Comparison of ENCODE assay signal across 8 cellular contexts in the genomic region with DNA sequence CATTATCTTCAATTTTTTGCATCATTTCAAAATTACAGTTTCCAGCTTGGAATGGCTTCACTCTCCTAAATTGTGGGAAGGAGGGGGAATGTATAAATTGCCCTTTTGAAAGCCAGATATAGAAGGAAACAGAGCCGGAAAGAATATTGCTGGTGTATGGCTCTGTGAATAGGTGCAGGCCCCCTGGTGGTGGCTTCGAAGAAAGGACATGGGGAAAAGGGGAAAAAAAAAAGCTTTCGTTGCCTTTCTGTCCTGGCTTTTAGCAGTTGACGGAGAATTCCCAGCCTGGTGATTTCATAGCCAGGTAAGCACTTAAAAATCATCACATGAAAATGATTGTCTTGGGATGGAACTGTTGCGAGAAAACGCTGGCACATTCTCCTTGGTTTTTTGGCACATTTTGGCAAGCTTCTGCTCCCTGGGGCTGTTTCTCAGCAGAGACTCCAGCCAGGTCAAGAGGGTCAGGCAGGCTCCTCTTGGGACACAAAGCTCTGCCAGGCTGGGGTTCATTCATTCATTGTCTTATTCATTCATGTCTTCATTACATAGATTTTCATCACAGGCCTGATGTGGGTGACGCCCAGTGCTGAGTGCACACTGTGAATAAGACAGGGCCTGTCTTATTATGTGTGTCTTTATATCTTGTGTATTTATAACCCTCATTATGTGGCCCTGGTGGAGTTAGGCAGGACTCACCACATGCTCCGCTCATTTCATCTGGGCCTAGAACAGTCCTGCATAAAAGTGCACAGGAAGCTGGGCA.
DNase-seq lines count a peak whose midpoint lies in the region; ATAC-seq and TF ChIP-seq lines count a peak whose summit lies in the region.

No MANE protein-coding gene starts in this region.

- H3K4me1 ChIP-seq in fibroblast of lung (ENCODE audit: control insufficient read depth, extremely low read depth, insufficient read depth, low read length), result peaks cover 9% of the 10 kb centered on the region
- H3K4me1 ChIP-seq in thyroid gland, result peaks cover 15 to 18% of the 10 kb centered on the region in 2 donors

- H2AFZ ChIP-seq in fibroblast of lung (ENCODE audit: low read length), result no peak overlapping the region

- H3K27ac ChIP-seq in fibroblast of lung (ENCODE audit: insufficient read depth, low read length) (peak overlapping the region; percentile 50), thyroid gland (peak overlapping the region; percentile 73 to 95 (median 84))

- no peaks in the 10 kb centered on the region for H3K27me3 ChIP-seq in fibroblast of lung (ENCODE audit: control insufficient read depth, insufficient read depth, low read length)
- no peaks in the 10 kb centered on the region for H3K27me3 ChIP-seq in thyroid gland

- H3K4me1 Mint-ChIP-seq in neural crest cell, result peaks cover 31% of the 10 kb centered on the region

- no peak overlapping the region for H3K4me2 ChIP-seq in fibroblast of lung (ENCODE audit: extremely low read depth, insufficient read depth, low read length)

- no peaks in the 10 kb centered on the region for H3K36me3 Mint-ChIP-seq in neural crest cell (ENCODE audit: low read depth)

- peak overlapping the region; percentile 46 for H3K27ac Mint-ChIP-seq in neural crest cell (ENCODE audit: unreplicated experiment)

- H3K36me3 ChIP-seq in fibroblast of lung (ENCODE audit: control insufficient read depth, insufficient read depth, low read length), result no peaks in the 10 kb centered on the region
- H3K36me3 ChIP-seq in thyroid gland, result peaks cover 0 to 11% of the 10 kb centered on the region in 2 donors

- peak; percentile 83 for TF ChIP-seq CTCF in GM12875 (IDR thresholded peaks at IDR 0.05; ENCODE audit: borderline replicate concordance, insufficient read depth, low read depth, low read length)
- TF ChIP-seq CTCF in fibroblast of lung (conservative IDR thresholded peaks at IDR 0.05 in 1 of 2, IDR thresholded peaks at IDR 0.05 in 1 of 2; ENCODE audit: low read depth in 1 of 2, low read length in 2 of 2), result peak; percentile 87 to 91
- peak; percentile 87 for TF ChIP-seq CTCF in neural crest cell (conservative IDR thresholded peaks at IDR 0.05)
- TF ChIP-seq CTCF in thyroid gland (IDR thresholded peaks at IDR 0.05), result peak; percentile 40 to 94 (median 83)

- no peak for ATAC-seq in HG03175 (IDR thresholded peaks at IDR 0.05; ENCODE audit: unreplicated experiment)

- no peak overlapping the region for H3K9ac ChIP-seq in fibroblast of lung (ENCODE audit: insufficient read depth, low read length)

- peak in 1 of 2 donors; percentile 16 for TF ChIP-seq POLR2A in thyroid gland (IDR thresholded peaks at IDR 0.05)

- no peak overlapping the region for H3K4me3 Mint-ChIP-seq in neural crest cell

- no peaks in the 10 kb centered on the region for H3K9me3 ChIP-seq in fibroblast of lung (ENCODE audit: control insufficient read depth, insufficient read depth, low read depth, low read length)
- H3K9me3 ChIP-seq in thyroid gland, result no peaks in the 10 kb centered on the region

- DNase-seq in AG08395 (ENCODE audit: low spot score) (peak; percentile 79), NCI-H2171 treated with DMSO at 0.1 percent for 48 hours (lab: John Stamatoyannopoulos, UW) (peak; percentile 80), fibroblast of lung (ENCODE audit: low read depth in 2 of 2) (peak; percentile 82 to 96), neural crest cell (ENCODE audit: low read depth, low spot score) (peak; percentile 36), thyroid gland (peak; percentile 77)
- DNase-seq in activated CD4-positive, alpha-beta T cell treated with anti-CD3 and anti-CD28 coated beads, Interleukin-2, amount 50 U/mL, for 1 hour, result peak; percentile 12

- H3K79me2 ChIP-seq in fibroblast of lung (ENCODE audit: control insufficient read depth, insufficient read depth, low read length), result no peaks in the 10 kb centered on the region

- H3K27me3 Mint-ChIP-seq in neural crest cell (ENCODE audit: low read depth), result no peaks in the 10 kb centered on the region

- intact Hi-C loops in thyroid gland (cut with DNase I), result no loop called here

- 24 to 26% methylated on average over 8 of the region's 8 CpGs for WGBS in thyroid gland, 2 donors

- H4K20me1 ChIP-seq in fibroblast of lung (ENCODE audit: control insufficient read depth, extremely low read depth, insufficient read depth, low read length), result no peaks in the 10 kb centered on the region

- H3K9me3 Mint-ChIP-seq in neural crest cell, result no peaks in the 10 kb centered on the region

- H3K4me3 ChIP-seq in GM12875 (ENCODE audit: low read depth, low read length), result no peak overlapping the region
- H3K4me3 ChIP-seq in fibroblast of lung (replicated peaks in 1 of 4; ENCODE audit: control extremely low read depth in 1 of 4, insufficient read depth in 1 of 4, low read depth in 3 of 4, low read length in 4 of 4), result no peak overlapping the region
- no peak overlapping the region for H3K4me3 ChIP-seq in thyroid gland (replicated peaks in 1 of 3)

Comparison
In these comparisons a context has a peak if more than half of its experiments do, and no peak if none do; other contexts are left out.
1. DNase-seq: peak in every context shown above with its lines; median percentile 89 in fibroblast of lung; 80 in NCI-H2171 treated with DMSO at 0.1 percent for 48 hours; 79 in AG08395; 77 in thyroid gland; 36 in neural crest cell; 12 in activated CD4-positive, alpha-beta T cell treated with anti-CD3 and anti-CD28 coated beads, Interleukin-2, amount 50 U/mL, for 1 hour.